Comparison of ENCODE assay signal across 2 cellular contexts in the genomic region with DNA sequence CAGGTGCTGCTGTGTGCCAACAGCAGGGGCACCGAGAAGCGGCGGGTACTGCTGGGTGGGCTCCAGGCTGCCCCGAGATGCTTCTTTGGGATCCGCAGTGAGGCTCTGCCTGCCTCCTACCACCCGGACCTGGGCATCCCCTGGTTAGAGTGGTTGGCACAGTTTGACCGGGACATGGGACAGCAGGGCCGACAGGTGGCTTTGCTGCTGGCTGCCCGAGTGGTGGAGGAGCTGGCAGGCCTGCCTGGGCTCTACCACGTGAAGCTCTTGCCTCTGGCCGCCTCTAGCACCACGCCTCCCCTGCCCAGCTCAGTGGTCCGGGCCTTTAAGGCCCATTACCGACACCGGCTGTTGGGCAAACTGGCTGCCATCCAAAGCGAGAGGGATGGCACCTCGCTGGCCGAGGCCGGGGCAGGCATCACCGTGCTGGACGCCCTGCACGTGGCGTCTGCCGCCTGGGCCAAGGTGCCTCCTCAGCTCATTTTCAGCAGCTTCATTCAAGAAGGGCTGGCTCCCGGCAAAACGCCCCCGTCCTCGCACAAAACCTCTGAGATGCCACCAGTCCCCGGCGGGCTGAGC.
TF ChIP-seq lines count a peak whose summit lies in the region.

No MANE protein-coding gene starts in this region.

TF ChIP-seq in IMR-90, 13 proteins besides CTCF, POLR2A, EP300 and RAD21:
- TF ChIP-seq RFX5 (IDR thresholded peaks at IDR 0.05; ENCODE audit: low read depth, low read length) (no peak), MXI1 (IDR thresholded peaks at IDR 0.05; ENCODE audit: borderline replicate concordance, low read depth, low read length) (no peak), CHD1 (IDR thresholded peaks at IDR 0.05; ENCODE audit: low read depth, low read length) (no peak), NFE2L2 (IDR thresholded peaks at IDR 0.05; ENCODE audit: low read depth, low read length) (no peak)
TF ChIP-seq in IMR-90: peak in this region for 0.

TF ChIP-seq in neural cell, 6 proteins besides CTCF, POLR2A, EP300 and RAD21:
- TF ChIP-seq POLR2AphosphoS5 (IDR thresholded peaks at IDR 0.05) (no peak), REST (IDR thresholded peaks at IDR 0.05; ENCODE audit: borderline replicate concordance) (no peak), EZH2 (IDR thresholded peaks at IDR 0.05; ENCODE audit: borderline replicate concordance, insufficient read depth, low read length, poor library complexity, severe bottlenecking) (no peak), TAF1 (IDR thresholded peaks at IDR 0.05; ENCODE audit: low read depth) (no peak), MXI1 (conservative IDR thresholded peaks at IDR 0.05; ENCODE audit: poor library complexity, severe bottlenecking) (no peak), SMC3 (conservative IDR thresholded peaks at IDR 0.05; ENCODE audit: poor library complexity) (no peak)
TF ChIP-seq in neural cell: peak in this region for 0.
